2 cellular contexts compared by ENCODE assay signal in the genomic region with DNA sequence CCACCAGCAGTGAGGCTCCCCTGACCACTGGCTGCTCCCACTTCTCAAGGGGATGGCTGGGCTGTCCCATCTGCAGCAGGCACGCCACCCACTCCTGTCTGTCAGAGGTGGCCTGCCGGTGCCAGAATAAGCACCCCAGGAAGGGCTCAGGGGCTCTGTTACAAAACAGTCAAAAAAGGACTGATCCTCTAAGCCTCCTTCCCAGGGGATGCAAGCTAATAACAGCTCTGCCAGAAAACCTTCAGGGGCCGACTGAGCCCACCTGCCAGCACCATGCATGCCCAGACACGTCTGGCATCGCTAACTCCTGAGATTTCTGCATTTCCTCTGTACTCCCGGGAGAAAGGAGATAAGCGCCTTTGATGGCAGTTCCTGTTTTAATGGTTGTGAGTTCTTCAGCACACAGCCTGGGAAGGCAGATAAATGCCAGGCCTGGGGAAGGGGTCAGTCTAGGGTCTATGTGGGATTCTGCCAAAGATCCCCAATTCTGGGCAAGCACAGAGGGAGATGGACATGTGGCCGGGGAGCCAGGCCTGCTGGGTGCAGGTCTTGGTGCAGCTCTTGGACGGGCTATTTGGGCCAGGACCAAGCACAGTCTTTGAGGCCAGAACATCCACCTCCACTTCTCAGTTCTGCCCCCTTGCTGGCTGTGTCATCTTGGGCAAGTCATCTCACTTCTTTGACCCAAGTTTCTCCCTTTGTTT.
TF ChIP-seq lines count a peak whose summit lies in the region.

No MANE protein-coding gene starts in this region.

TF ChIP-seq in IMR-90, 13 proteins besides CTCF, POLR2A, EP300 and RAD21:
- TF ChIP-seq CHD1 (IDR thresholded peaks at IDR 0.05; ENCODE audit: low read depth, low read length) (no peak), MAFK (IDR thresholded peaks at IDR 0.05; ENCODE audit: low read depth, low read length) (no peak), MAZ (IDR thresholded peaks at IDR 0.05; ENCODE audit: borderline replicate concordance, low read depth, low read length) (no peak), CEBPB (IDR thresholded peaks at IDR 0.05; ENCODE audit: low read depth, low read length) (no peak), RFX5 (IDR thresholded peaks at IDR 0.05; ENCODE audit: low read depth, low read length) (no peak), BHLHE40 (IDR thresholded peaks at IDR 0.05; ENCODE audit: low read depth, low read length) (no peak), MXI1 (IDR thresholded peaks at IDR 0.05; ENCODE audit: borderline replicate concordance, low read depth, low read length) (no peak), FOS (IDR thresholded peaks at IDR 0.05; ENCODE audit: low read depth, low read length) (no peak), SMC3 (IDR thresholded peaks at IDR 0.05; ENCODE audit: low read depth, low read length) (no peak), RCOR1 (IDR thresholded peaks at IDR 0.05; ENCODE audit: insufficient replicate concordance, low read length) (no peak), NFE2L2 (IDR thresholded peaks at IDR 0.05; ENCODE audit: low read depth, low read length) (no peak)
- TF ChIP-seq, protein P1, sequence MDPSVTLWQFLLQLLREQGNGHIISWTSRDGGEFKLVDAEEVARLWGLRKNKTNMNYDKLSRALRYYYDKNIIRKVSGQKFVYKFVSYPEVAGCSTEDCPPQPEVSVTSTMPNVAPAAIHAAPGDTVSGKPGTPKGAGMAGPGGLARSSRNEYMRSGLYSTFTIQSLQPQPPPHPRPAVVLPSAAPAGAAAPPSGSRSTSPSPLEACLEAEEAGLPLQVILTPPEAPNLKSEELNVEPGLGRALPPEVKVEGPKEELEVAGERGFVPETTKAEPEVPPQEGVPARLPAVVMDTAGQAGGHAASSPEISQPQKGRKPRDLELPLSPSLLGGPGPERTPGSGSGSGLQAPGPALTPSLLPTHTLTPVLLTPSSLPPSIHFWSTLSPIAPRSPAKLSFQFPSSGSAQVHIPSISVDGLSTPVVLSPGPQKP (IDR thresholded peaks at IDR 0.05; ENCODE audit: borderline replicate concordance, low read depth, low read length) = no peak
- TF ChIP-seq, protein P2, sequence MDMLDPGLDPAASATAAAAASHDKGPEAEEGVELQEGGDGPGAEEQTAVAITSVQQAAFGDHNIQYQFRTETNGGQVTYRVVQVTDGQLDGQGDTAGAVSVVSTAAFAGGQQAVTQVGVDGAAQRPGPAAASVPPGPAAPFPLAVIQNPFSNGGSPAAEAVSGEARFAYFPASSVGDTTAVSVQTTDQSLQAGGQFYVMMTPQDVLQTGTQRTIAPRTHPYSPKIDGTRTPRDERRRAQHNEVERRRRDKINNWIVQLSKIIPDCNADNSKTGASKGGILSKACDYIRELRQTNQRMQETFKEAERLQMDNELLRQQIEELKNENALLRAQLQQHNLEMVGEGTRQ (IDR thresholded peaks at IDR 0.05; ENCODE audit: low read depth, low read length) = no peak
TF ChIP-seq in IMR-90: peak in this region for 0.

TF ChIP-seq in endothelial cell of umbilical vein, 7 proteins besides CTCF, POLR2A, EP300 and RAD21:
- TF ChIP-seq POLR2AphosphoS5 (IDR thresholded peaks at IDR 0.05; ENCODE audit: insufficient read depth, low read depth, low read length) = no peak
- no peak for TF ChIP-seq GATA2 (IDR thresholded peaks at IDR 0.05; ENCODE audit: insufficient read depth, insufficient read length, low read depth, low read length)
- TF ChIP-seq MYC (IDR thresholded peaks at IDR 0.05; ENCODE audit: low read depth, low read length) = no peak
- no peak for TF ChIP-seq EZH2 (IDR thresholded peaks at IDR 0.05; ENCODE audit: borderline replicate concordance, low read depth, low read length, severe bottlenecking)
- TF ChIP-seq FOS (IDR thresholded peaks at IDR 0.05; ENCODE audit: borderline replicate concordance, insufficient read depth, low read length) = no peak
- TF ChIP-seq, protein P3, sequence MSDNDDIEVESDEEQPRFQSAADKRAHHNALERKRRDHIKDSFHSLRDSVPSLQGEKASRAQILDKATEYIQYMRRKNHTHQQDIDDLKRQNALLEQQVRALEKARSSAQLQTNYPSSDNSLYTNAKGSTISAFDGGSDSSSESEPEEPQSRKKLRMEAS (IDR thresholded peaks at IDR 0.05; ENCODE audit: insufficient read depth, insufficient read length) = no peak
- TF ChIP-seq JUN (IDR thresholded peaks at IDR 0.05; ENCODE audit: borderline replicate concordance, insufficient read depth, insufficient read length, low read depth) = no peak
